ENCODE assay signal across 8 cellular contexts in genomic region chr22:38271927-38272372, GRCh38. TPM values are rescaled to one million over a fixed set of nuclear protein-coding genes. Genes with fewer than 3 reads are reported as not detected.
DNase-seq lines count a peak whose midpoint lies in the region; ATAC-seq and TF ChIP-seq lines count a peak whose summit lies in the region.

No MANE protein-coding gene starts in this region.

- H3K4me3 ChIP-seq in heart right ventricle, result peak overlapping the region; percentile 87 to 100 (median 96)
- H3K4me3 ChIP-seq in psoas muscle, result peak overlapping the region; percentile 90

- DNase-seq in activated B cell treated with CpG ODN at 0.5 μM for 24 hours, result no peak
- DNase-seq in heart right ventricle, result no peak
- no peak for DNase-seq in psoas muscle
- no peak for DNase-seq in GM13977 (ENCODE audit: low spot score)
- no peak for DNase-seq in GM10248 (ENCODE audit: extremely low spot score)
- DNase-seq in 8988T, result no peak

- peaks cover 43% of the 10 kb centered on the region for H3K4me1 Mint-ChIP-seq in activated B cell treated with CpG ODN at 0.5 μM for 24 hours

- no peaks in the 10 kb centered on the region for H3K9me3 Mint-ChIP-seq in activated B cell treated with CpG ODN at 0.5 μM for 24 hours

- H3K27me3 Mint-ChIP-seq in activated B cell treated with CpG ODN at 0.5 μM for 24 hours, result no peaks in the 10 kb centered on the region

- WGBS in heart right ventricle, 2 donors, result 10 to 11% methylated on average over 7 of the region's 7 CpGs
- 11 to 12% (median 11%) methylated on average over 7 of the region's 7 CpGs for WGBS in psoas muscle, 3 donors

- H3K9me3 ChIP-seq in heart right ventricle (no peaks in the 10 kb centered on the region), psoas muscle (no peaks in the 10 kb centered on the region)

- intact Hi-C loops in activated B cell treated with CpG ODN at 0.5 μM for 24 hours (cut with micrococcal nuclease) (loop anchor here (2.0 to 5.0 kb wide), 2 partner anchors 91 to 125 kb away; partner anchors contain the start of gene PLA2G6), heart right ventricle (cut with DNase I) (loop anchor here in 8 of 10 donors (2.0 to 5.0 kb wide), 4 partner anchors 40 to 45 kb away; partner anchors contain the start of gene CSNK1E (in 3 of the 8)), psoas muscle (cut with DNase I) (loop anchor here in 1 of 2 donors (5.0 kb wide), 1 partner anchor 45 kb away; the partner anchor contains the start of gene CSNK1E)

- TF ChIP-seq CTCF in C4-2B (conservative IDR thresholded peaks at IDR 0.05), result no peak
- TF ChIP-seq CTCF in activated B cell treated with CpG ODN at 0.5 μM for 24 hours (IDR thresholded peaks at IDR 0.05), result no peak
- no peak for TF ChIP-seq CTCF in heart right ventricle (IDR thresholded peaks at IDR 0.05)
- TF ChIP-seq CTCF in psoas muscle (IDR thresholded peaks at IDR 0.05), result no peak
- no peak for TF ChIP-seq CTCF in GM13977 (IDR thresholded peaks at IDR 0.05; ENCODE audit: extremely low read depth, insufficient read depth, missing control alignments)
- TF ChIP-seq CTCF in GM10248 (IDR thresholded peaks at IDR 0.05; ENCODE audit: control extremely low read depth, extremely low read depth, low read depth, missing control alignments), result no peak

- in situ Hi-C loops in GM13977 (cut with MboI; ENCODE audit: low pct_unique_long_range_greater_than_20kb, low sequenced_read_pairs, unreplicated experiment), result no loop called here

- H3K36me3 Mint-ChIP-seq in activated B cell treated with CpG ODN at 0.5 μM for 24 hours (ENCODE audit: low read depth), result peaks cover 5% of the 10 kb centered on the region

- POLR2A ChIA-PET in activated B cell treated with CpG ODN at 0.5 μM for 24 hours (lab: Charles Lee) (interaction anchor here (0.5 to 3.7 kb wide), 5 partner anchors 12 to 76 kb away, joined by 3 to 15 read pairs (median 4); no protein-coding TSS in a partner anchor), GM10248 (lab: Yijun Ruan, JAX) (no interaction called here)

- peak; percentile 5 for ATAC-seq in HG03135 (IDR thresholded peaks at IDR 0.05; ENCODE audit: unreplicated experiment)
- ATAC-seq in activated B cell treated with CpG ODN at 0.5 μM for 24 hours (ENCODE audit: low read depth), result peak; percentile 5
- peak in 7 of 8 donors; percentile 1 to 33 (median 18) for ATAC-seq in heart right ventricle
- ATAC-seq in psoas muscle, result peak in 3 of 4 donors; percentile 4 to 15 (median 9)

- H3K4me1 ChIP-seq in heart right ventricle (peaks cover 22 to 66% (median 57%) of the 10 kb centered on the region in 9 donors), psoas muscle (peaks cover 44% of the 10 kb centered on the region)

- H3K27ac Mint-ChIP-seq in activated B cell treated with CpG ODN at 0.5 μM for 24 hours, result peak overlapping the region; percentile 54

- H3K27me3 ChIP-seq in heart right ventricle (no peaks in the 10 kb centered on the region), psoas muscle (ENCODE audit: insufficient read depth in 3 of 3, low read length in 2 of 3) (no peaks in the 10 kb centered on the region)

- H3K36me3 ChIP-seq in heart right ventricle (no peaks in the 10 kb centered on the region), psoas muscle (ENCODE audit: insufficient read depth in 1 of 2, low read depth in 1 of 2) (no peaks in the 10 kb centered on the region)

- H3K4me3 Mint-ChIP-seq in activated B cell treated with CpG ODN at 0.5 μM for 24 hours, result peak overlapping the region; percentile 86

- peak overlapping the region; percentile 80 for H3K27ac ChIP-seq in C4-2B
- H3K27ac ChIP-seq in heart right ventricle, result peak overlapping the region; percentile 89 to 99 (median 97)
- H3K27ac ChIP-seq in psoas muscle, result peak overlapping the region; percentile 87

- CTCF ChIA-PET in activated B cell treated with CpG ODN at 0.5 μM for 24 hours (lab: Charles Lee), result interaction anchor here (0.7 kb wide), 1 partner anchor 12 kb away, joined by 3 read pairs; no protein-coding TSS in a partner anchor
- CTCF ChIA-PET in GM10248 (lab: Yijun Ruan, JAX), result interaction anchor here (3.5 kb wide), 1 partner anchor 220 kb away, joined by 7 read pairs; no protein-coding TSS in a partner anchor

RNA-seq across cellular contexts. Expression of gene TMEM184B, which starts 0.9 kb away (rescaled TPM):
- total RNA-seq in activated B cell treated with CpG ODN at 0.5 μM for 24 hours (17.4 and 24.0 TPM in 2 replicates), heart right ventricle (10 to 100 TPM; 36.2 to 51.6 (median 46.1) TPM), psoas muscle (10 to 100 TPM; 23.2 to 40.3 (median 30.3) TPM)
- polyA plus RNA-seq in heart right ventricle (10 to 100 TPM; 20.8 to 29.7 TPM), psoas muscle (10 to 100 TPM; 13.6 to 28.2 (median 24.8) TPM)

RNA-seq across cellular contexts. Expression of gene CSNK1E, which starts 45.3 kb away (rescaled TPM):
- total RNA-seq in activated B cell treated with CpG ODN at 0.5 μM for 24 hours (80.6 and 85.2 TPM in 2 replicates), heart right ventricle (10 to 100 TPM; 64.1 to 88.1 (median 78.6) TPM), psoas muscle (10 to 100 TPM; 41.4 to 61.8 (median 49.0) TPM)
- polyA plus RNA-seq in heart right ventricle (10 to 100 TPM; 81.6 to 83.4 TPM), psoas muscle (100 to 1,000 TPM in 1 of 3 donors, 10 to 100 TPM in 2; 33.4 to 193 (median 63.6) TPM)
